ENCODE assay signal across 30 cellular contexts in the genomic region with DNA sequence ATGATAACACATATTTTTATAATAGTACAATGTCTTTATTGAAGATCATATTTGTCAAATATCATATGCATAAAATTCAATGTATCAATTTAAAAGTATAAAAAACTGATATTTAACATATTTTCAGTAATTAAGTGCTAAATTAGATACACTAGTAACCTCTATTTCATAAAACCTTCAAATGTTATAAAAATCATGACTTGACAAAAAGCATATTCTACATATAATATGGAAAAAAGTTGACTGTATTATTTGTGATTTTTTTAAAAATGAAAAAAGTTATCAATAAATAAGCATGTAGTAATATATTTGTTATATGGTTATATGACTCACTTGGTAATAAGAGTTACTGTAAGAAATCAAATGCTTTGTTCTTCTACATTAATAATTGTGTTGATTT.
"Had no signal": no experiment of that assay in that cellular context is flagged by ENCODE, and none has a peak within 500 bp of the region (broad histone marks: within the 10 kb centered on the region; RNA-seq: fewer than 3 reads in every experiment).

No MANE protein-coding gene starts in this region.

- H3K4me3 ChIP-seq: Peyer's patch had no signal

- DNase-seq: activated CD4-positive, alpha-beta T cell treated with anti-CD3 and anti-CD28 coated beads, Interleukin-2, amount 10 ng/mL, durations not matched to agents 24 days and 14 days; activated CD4-positive, alpha-beta T cell treated with anti-CD3 and anti-CD28 coated beads, Interleukin-2, amount 50 U/mL, for 4 hours; activated CD8-positive, alpha-beta T cell treated with anti-CD3 and anti-CD28 coated beads for 36 hours; activated effector memory CD4-positive, alpha-beta T cell treated with anti-CD3 and anti-CD28 coated beads, Interleukin-2, amount 50 U/mL, for 16 hours; activated naive CD4-positive, alpha-beta T cell; activated naive CD4-positive, alpha-beta T cell treated with anti-CD3 and anti-CD28 coated beads, Interleukin-2, amount 50 U/mL, for 16 hours; activated naive CD8-positive, alpha-beta T cell treated with anti-CD3 and anti-CD28 coated beads for 36 hours; activated T-cell treated with anti-CD3 and anti-CD28 coated beads, Interleukin-2, amount 50 U/mL, for 1 hour; activated T-cell treated with anti-CD3 and anti-CD28 coated beads, Interleukin-2, amount 50 U/mL, for 72 hours; amniotic stem cell; aorta; brain microvascular endothelial cell; central memory CD4-positive, alpha-beta T cell; NCI-H1092 treated with DMSO at 0.1 percent for 48 hours; NCI-H1417; NCI-H146; NCI-H187; NCI-H2081; NCI-H2171 treated with DMSO at 0.1 percent for 48 hours; NCI-H226; NCI-H446 treated with DMSO at 0.1 percent for 48 hours; NCI-H526; NCI-H748 treated with DMSO at 0.1 percent for 48 hours; NK-92 treated with Interleukin-12 subunit alpha and Interleukin-12 subunit beta, amount 100 ng/mL, for 24 hours; PC-3; Peyer's patch; Right ventricle myocardium superior; T1000 had no signal

- H3K27ac ChIP-seq: brain microvascular endothelial cell, Peyer's patch, RWPE1 had no signal

- H3K36me3 ChIP-seq: brain microvascular endothelial cell, Peyer's patch had no signal

- H3K27me3 ChIP-seq: brain microvascular endothelial cell, Peyer's patch had no signal

- ATAC-seq: activated CD8-positive, alpha-beta T cell treated with anti-CD3 and anti-CD28 coated beads for 36 hours; activated T-cell treated with anti-CD3 and anti-CD28 coated beads, Interleukin-2, amount 50 U/mL, for 72 hours; activated T-helper 17 cell treated with anti-CD3 and anti-CD28 coated beads, Interleukin-2, amount 50 U/mL, for 72 hours; PC-3 had no signal

- H3K9me3 ChIP-seq: Peyer's patch had no signal

- H3K4me1 ChIP-seq: Peyer's patch had no signal
